Comparison of ENCODE assay signal across 11 cellular contexts in the genomic region with DNA sequence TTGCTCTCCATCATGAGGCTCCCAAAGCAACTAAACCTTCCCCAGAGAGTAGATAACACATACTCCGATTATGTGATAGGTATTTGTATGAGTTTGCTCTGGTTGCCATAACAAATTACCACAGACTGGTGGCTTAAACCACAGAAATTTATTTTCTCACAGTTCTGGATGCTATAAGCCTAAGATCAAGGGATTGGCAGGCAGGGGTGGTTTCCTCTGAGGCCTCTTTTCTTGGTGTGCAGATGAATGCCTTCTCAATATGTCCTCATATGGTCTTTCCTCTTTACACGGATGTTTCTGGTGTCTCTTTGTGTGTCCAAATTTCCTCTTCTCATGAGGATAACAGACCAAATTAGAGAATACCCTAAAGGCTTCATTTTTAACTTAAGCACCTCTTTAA.
DNase-seq lines count a peak whose midpoint lies in the region; ATAC-seq and TF ChIP-seq lines count a peak whose summit lies in the region.
"Had no signal": no experiment of that assay in that cellular context is flagged by ENCODE, and none has a peak within 500 bp of the region (broad histone marks: within the 10 kb centered on the region; RNA-seq: fewer than 3 reads in every experiment).

No MANE protein-coding gene starts in this region.

- no peaks in the 10 kb centered on the region for H3K9me3 Mint-ChIP-seq in H9

- H3K4ac ChIP-seq in H9 (ENCODE audit: low read depth, low read length): no peak overlapping the region

- H3K27me3 Mint-ChIP-seq in H9 (ENCODE audit: low read depth) (no peaks in the 10 kb centered on the region), T-helper 17 cell (no peaks in the 10 kb centered on the region)

- H3K36me3 Mint-ChIP-seq in H9 (ENCODE audit: insufficient read depth in 1 of 3, low read depth in 3 of 3) (no peaks in the 10 kb centered on the region), T-helper 17 cell (ENCODE audit: low read depth) (no peaks in the 10 kb centered on the region)

- no peak overlapping the region for H3K4me2 ChIP-seq in H9 (ENCODE audit: insufficient read depth, insufficient read length, low read length)
- peak overlapping the region; percentile 54 for H3K4me2 ChIP-seq in smooth muscle cell

- H2BK20ac ChIP-seq in H9 (ENCODE audit: low read depth, low read length, poor library complexity, severe bottlenecking): no peak overlapping the region

- no peak overlapping the region for H4K91ac ChIP-seq in H9 (ENCODE audit: insufficient read length, low read depth, low read length)

- no peak for TF ChIP-seq EP300 in suprapubic skin (IDR thresholded peaks at IDR 0.05)

- H3T11ph ChIP-seq in H9 (ENCODE audit: low read length): no peak overlapping the region

- H2AFZ ChIP-seq in H9 (ENCODE audit: low read length) (no peak overlapping the region), smooth muscle cell (ENCODE audit: low read depth) (no peak overlapping the region)

- peak; percentile 98 for ATAC-seq in T-helper 17 cell
- ATAC-seq in GM19397 (IDR thresholded peaks at IDR 0.05; ENCODE audit: unreplicated experiment): no peak

- no peaks in the 10 kb centered on the region for H3K23me2 ChIP-seq in H9 (ENCODE audit: insufficient read length, low read depth, low read length, poor library complexity, severe bottlenecking)

- peaks cover 12 to 21% of the 10 kb centered on the region in 2 experiments for H3K4me1 Mint-ChIP-seq in H9
- peaks cover 8% of the 10 kb centered on the region for H3K4me1 Mint-ChIP-seq in T-helper 17 cell

- no peak overlapping the region for H3K27ac ChIP-seq in H9 (ENCODE audit: insufficient read length, low read depth, low read length)
- H3K27ac ChIP-seq in smooth muscle cell (ENCODE audit: low read depth): peak overlapping the region; percentile 98
- no peak overlapping the region for H3K27ac ChIP-seq in suprapubic skin
- H3K27ac ChIP-seq: testis had no signal

- H3K56ac ChIP-seq in H9 (ENCODE audit: insufficient read length, low read depth, low read length): no peak overlapping the region

- H3K79me2 ChIP-seq in H9 (ENCODE audit: insufficient read depth, low read length): no peaks in the 10 kb centered on the region
- no peaks in the 10 kb centered on the region for H3K79me2 ChIP-seq in smooth muscle cell (ENCODE audit: low read depth)

- peaks cover 10% of the 10 kb centered on the region for H3F3A ChIP-seq in smooth muscle cell (ENCODE audit: low read depth)

- H3K36me3 ChIP-seq in smooth muscle cell (ENCODE audit: low read depth): no peaks in the 10 kb centered on the region
- no peaks in the 10 kb centered on the region for H3K36me3 ChIP-seq in suprapubic skin

- H3K4me3 ChIP-seq in astrocyte of the cerebellum (ENCODE audit: low read depth, low read length) (no peak overlapping the region), smooth muscle cell (no peak overlapping the region), suprapubic skin (no peak overlapping the region)
- H3K4me3 ChIP-seq: testis had no signal

- DNase-seq in H9 (no peak), T-helper 17 cell (peak in 2 of 3 donors; percentile 17 to 22), astrocyte of the cerebellum (ENCODE audit: low read depth) (peak; percentile 82), smooth muscle cell (lab: John Stamatoyannopoulos, UW; ENCODE audit: unreplicated experiment) (no peak), iPS-NIHi11 (ENCODE audit: low spot score) (no peak), NCI-H774 (lab: John Stamatoyannopoulos, UW) (no peak), suprapubic skin (ENCODE audit: low spot score in 2 of 2) (no peak)
- DNase-seq: caudate nucleus, NCI-H2171, testis had no signal

- H3K27me3 ChIP-seq in H9 (ENCODE audit: insufficient read depth, low read length) (no peaks in the 10 kb centered on the region), smooth muscle cell (ENCODE audit: low read depth) (no peaks in the 10 kb centered on the region), suprapubic skin (no peaks in the 10 kb centered on the region)
- H3K27me3 ChIP-seq: testis had no signal

- H3K4me3 Mint-ChIP-seq in H9: no peak overlapping the region
- H3K4me3 Mint-ChIP-seq in T-helper 17 cell: peak overlapping the region; percentile 57

- WGBS in H9 (ENCODE audit: extremely low coverage, insufficient read length, low lambda C conversion rate): no CpG with 5 or more reads among the region's 2 CpGs
- 23% methylated on average over 2 of the region's 2 CpGs for WGBS in smooth muscle cell (ENCODE audit: low lambda C conversion rate)
- WGBS in suprapubic skin: 25% methylated on average over 2 of the region's 2 CpGs

- H2AK5ac ChIP-seq in H9 (ENCODE audit: insufficient read length, low read length): no peak overlapping the region

- in situ Hi-C loops in astrocyte of the cerebellum (cut with HindIII; ENCODE audit: low sequenced_read_pairs): no loop called here

- H3K14ac ChIP-seq in H9 (ENCODE audit: insufficient read depth, low read length): no peak overlapping the region

- no peak overlapping the region for H4K8ac ChIP-seq in H9 (replicated peaks; ENCODE audit: insufficient read length, low read depth, low read length)

- no peak overlapping the region for H2BK120ac ChIP-seq in H9 (ENCODE audit: low read depth, low read length, poor library complexity, severe bottlenecking)

- H3K9ac ChIP-seq in H9 (ENCODE audit: extremely low read depth, insufficient read length, low read length) (no peak overlapping the region), smooth muscle cell (ENCODE audit: low read depth) (peak overlapping the region; percentile 88)

- no peak for TF ChIP-seq CTCF in H9 (conservative IDR thresholded peaks at IDR 0.05)
- no peak for TF ChIP-seq CTCF in astrocyte of the cerebellum (IDR thresholded peaks at IDR 0.05; ENCODE audit: low read depth, low read length, missing control alignments)
- no peak for TF ChIP-seq CTCF in smooth muscle cell (IDR thresholded peaks at IDR 0.05; ENCODE audit: borderline replicate concordance, insufficient read depth, poor library complexity, severe bottlenecking)
- TF ChIP-seq CTCF in suprapubic skin (IDR thresholded peaks at IDR 0.05): no peak

- no peak overlapping the region for H3K23ac ChIP-seq in H9 (ENCODE audit: insufficient read length, low read depth, low read length)

- no peak overlapping the region for H2BK5ac ChIP-seq in H9 (ENCODE audit: insufficient read length, low read length)

- H2BK12ac ChIP-seq in H9 (ENCODE audit: insufficient read length, low read depth, low read length): no peak overlapping the region

- H3K4me1 ChIP-seq in H9 (ENCODE audit: insufficient read depth, low read length): no peaks in the 10 kb centered on the region; the same call in 1 of the 2 replicates
- peaks cover 5% of the 10 kb centered on the region for H3K4me1 ChIP-seq in smooth muscle cell (ENCODE audit: low read depth)
- H3K4me1 ChIP-seq in suprapubic skin: peaks cover 11% of the 10 kb centered on the region
- H3K4me1 ChIP-seq: testis had no signal

- H3K27ac Mint-ChIP-seq in H9 (peak overlapping the region in 2 of 3 experiments; percentile 15 to 36; a peak in 1 of 7 replicates), T-helper 17 cell (peak overlapping the region; percentile 90)

- no peak overlapping the region for H4K5ac ChIP-seq in H9 (ENCODE audit: insufficient read length, low read depth, low read length)

- no peaks in the 10 kb centered on the region for H3K79me1 ChIP-seq in H9 (ENCODE audit: insufficient read depth, low read depth, low read length, poor library complexity, severe bottlenecking)

- no peaks in the 10 kb centered on the region for H3K9me3 ChIP-seq in H9 (ENCODE audit: control insufficient read depth, low read depth, low read length)
- no peaks in the 10 kb centered on the region for H3K9me3 ChIP-seq in T-helper 17 cell (ENCODE audit: control insufficient read depth, low read length, poor library complexity, severe bottlenecking)
- no peaks in the 10 kb centered on the region for H3K9me3 ChIP-seq in smooth muscle cell (replicated peaks; ENCODE audit: low read depth)
- no peaks in the 10 kb centered on the region for H3K9me3 ChIP-seq in suprapubic skin
- H3K9me3 ChIP-seq: testis had no signal

- no peak overlapping the region for H3K18ac ChIP-seq in H9 (ENCODE audit: insufficient read length, low read depth, low read length)

- no peak overlapping the region for H2BK15ac ChIP-seq in H9 (ENCODE audit: low read depth, low read length)

- H4K20me1 ChIP-seq in H9 (ENCODE audit: control insufficient read depth, insufficient read depth, insufficient read length): no peaks in the 10 kb centered on the region
- no peaks in the 10 kb centered on the region for H4K20me1 ChIP-seq in smooth muscle cell (ENCODE audit: low read depth)

- no peak for TF ChIP-seq POLR2A in suprapubic skin (IDR thresholded peaks at IDR 0.05)

Comparison
In these comparisons a context has a peak if more than half of its experiments do, and no peak if none do; other contexts are left out.
1. DNase-seq: peak in T-helper 17 cell (2 of 3) and astrocyte of the cerebellum (single experiment); none in H9 (single experiment), smooth muscle cell (single experiment), iPS-NIHi11 (single experiment), NCI-H774 (single experiment) and suprapubic skin (0 of 2).